ENCODE assay signal across 8 cellular contexts in genomic region chr22:28822930-28823481, GRCh38. TPM values are rescaled to one million over a fixed set of nuclear protein-coding genes. Genes with fewer than 3 reads are reported as not detected.
DNase-seq lines count a peak whose midpoint lies in the region; ATAC-seq and TF ChIP-seq lines count a peak whose summit lies in the region.

No MANE protein-coding gene starts in this region.

- intact Hi-C loops in transverse colon (cut with DNase I; ENCODE audit: low total_unique reads): loop anchor here (10.0 kb wide), 1 partner anchor 808 kb away; no protein-coding TSS in a partner anchor

- H3K4me3 ChIP-seq in transverse colon: no peak overlapping the region

- H3K4me3 Mint-ChIP-seq in activated naive CD8-positive, alpha-beta T cell treated with anti-CD3 and anti-CD28 coated beads, Interleukin-2, amount 10 ng/mL, durations not matched to agents 7 days and 5 days: peak overlapping the region; percentile 36
- no peak overlapping the region for H3K4me3 Mint-ChIP-seq in activated naive CD8-positive, alpha-beta T cell treated with anti-CD3 and anti-CD28 coated beads, Interleukin-2, amount 50 U/mL, for 24 hours

- WGBS in transverse colon (ENCODE audit: low coverage in 1 of 2), 2 donors: 31 to 44% methylated on average over 2 of the region's 2 CpGs

- H3K36me3 Mint-ChIP-seq in activated naive CD8-positive, alpha-beta T cell treated with anti-CD3 and anti-CD28 coated beads, Interleukin-2, amount 10 ng/mL, durations not matched to agents 7 days and 5 days: peaks cover 19% of the 10 kb centered on the region
- H3K36me3 Mint-ChIP-seq in activated naive CD8-positive, alpha-beta T cell treated with anti-CD3 and anti-CD28 coated beads, Interleukin-2, amount 50 U/mL, for 24 hours (ENCODE audit: low read depth): peaks cover 9% of the 10 kb centered on the region

- peak; percentile 89 for ATAC-seq in activated naive CD8-positive, alpha-beta T cell treated with anti-CD3 and anti-CD28 coated beads, Interleukin-2, amount 10 ng/mL, durations not matched to agents 7 days and 5 days (ENCODE audit: low read depth)
- ATAC-seq in activated naive CD8-positive, alpha-beta T cell treated with anti-CD3 and anti-CD28 coated beads, Interleukin-2, amount 50 U/mL, for 24 hours: no peak
- ATAC-seq in esophagus mucosa (peak; percentile 29), GM21723 (IDR thresholded peaks at IDR 0.05; ENCODE audit: unreplicated experiment) (no peak), GM19395 (IDR thresholded peaks at IDR 0.05; ENCODE audit: unreplicated experiment) (no peak)

- DNase-seq in activated naive CD8-positive, alpha-beta T cell treated with anti-CD3 and anti-CD28 coated beads, Interleukin-2, amount 10 ng/mL, durations not matched to agents 7 days and 5 days: no peak
- no peak for DNase-seq in activated naive CD8-positive, alpha-beta T cell treated with anti-CD3 and anti-CD28 coated beads, Interleukin-2, amount 50 U/mL, for 24 hours
- DNase-seq in NCI-H69 (lab: John Stamatoyannopoulos, UW): peak; percentile 98
- peak; percentile 23 for DNase-seq in transverse colon
- no peak for DNase-seq in NCI-H446 treated with DMSO at 0.1 percent for 48 hours (lab: John Stamatoyannopoulos, UW)

- H3K27me3 ChIP-seq in transverse colon: no peaks in the 10 kb centered on the region

- H3K27ac ChIP-seq in transverse colon: peak overlapping the region; percentile 59 to 89 (median 78)

- TF ChIP-seq EP300 in transverse colon (IDR thresholded peaks at IDR 0.05; ENCODE audit: low read depth): no peak

- TF ChIP-seq CTCF in transverse colon (IDR thresholded peaks at IDR 0.05): no peak

- H3K36me3 ChIP-seq in transverse colon: no peaks in the 10 kb centered on the region

- peaks cover 58% of the 10 kb centered on the region for H3K4me1 Mint-ChIP-seq in activated naive CD8-positive, alpha-beta T cell treated with anti-CD3 and anti-CD28 coated beads, Interleukin-2, amount 10 ng/mL, durations not matched to agents 7 days and 5 days
- peaks cover 32% of the 10 kb centered on the region for H3K4me1 Mint-ChIP-seq in activated naive CD8-positive, alpha-beta T cell treated with anti-CD3 and anti-CD28 coated beads, Interleukin-2, amount 50 U/mL, for 24 hours

- no peak for TF ChIP-seq POLR2A in transverse colon (IDR thresholded peaks at IDR 0.05)

- peak overlapping the region; percentile 85 for H3K27ac Mint-ChIP-seq in activated naive CD8-positive, alpha-beta T cell treated with anti-CD3 and anti-CD28 coated beads, Interleukin-2, amount 10 ng/mL, durations not matched to agents 7 days and 5 days
- H3K27ac Mint-ChIP-seq in activated naive CD8-positive, alpha-beta T cell treated with anti-CD3 and anti-CD28 coated beads, Interleukin-2, amount 50 U/mL, for 24 hours: no peak overlapping the region

- POLR2A ChIA-PET in activated naive CD8-positive, alpha-beta T cell treated with anti-CD3 and anti-CD28 coated beads, Interleukin-2, amount 10 ng/mL, durations not matched to agents 7 days and 5 days (lab: Charles Lee): interaction anchor here (0.7 to 9.2 kb wide), 7 partner anchors 12 to 250 kb away, joined by 3 to 130 read pairs (median 4); partner anchors contain the start of genes CCDC117, KREMEN1 and XBP1

- H3K9me3 Mint-ChIP-seq in activated naive CD8-positive, alpha-beta T cell treated with anti-CD3 and anti-CD28 coated beads, Interleukin-2, amount 10 ng/mL, durations not matched to agents 7 days and 5 days: no peaks in the 10 kb centered on the region
- no peaks in the 10 kb centered on the region for H3K9me3 Mint-ChIP-seq in activated naive CD8-positive, alpha-beta T cell treated with anti-CD3 and anti-CD28 coated beads, Interleukin-2, amount 50 U/mL, for 24 hours

- H3K27me3 Mint-ChIP-seq in activated naive CD8-positive, alpha-beta T cell treated with anti-CD3 and anti-CD28 coated beads, Interleukin-2, amount 10 ng/mL, durations not matched to agents 7 days and 5 days: no peaks in the 10 kb centered on the region
- H3K27me3 Mint-ChIP-seq in activated naive CD8-positive, alpha-beta T cell treated with anti-CD3 and anti-CD28 coated beads, Interleukin-2, amount 50 U/mL, for 24 hours: no peaks in the 10 kb centered on the region

- peaks cover 18 to 48% (median 31%) of the 10 kb centered on the region in 4 donors for H3K4me1 ChIP-seq in transverse colon

- in situ Hi-C loops in transverse colon (cut with MboI; ENCODE audit: low pct_ligation_motif_present in 1 of 4, low pct_unique_long_range_greater_than_20kb in 1 of 4, low sequenced_read_pairs in 3 of 4): no loop called here

- no peaks in the 10 kb centered on the region for H3K9me3 ChIP-seq in transverse colon

RNA-seq across cellular contexts. Expression of gene XBP1, which starts 22.6 kb away (rescaled TPM):
- 100 to 1,000 TPM; 178 to 179 TPM for total RNA-seq in activated naive CD8-positive, alpha-beta T cell treated with anti-CD3 and anti-CD28 coated beads, Interleukin-2, amount 10 ng/mL, durations not matched to agents 7 days and 5 days
- 107 TPM for total RNA-seq in esophagus mucosa
- 100 to 1,000 TPM in 3 of 4 donors, 10 to 100 TPM in 1; 68.1 to 263 (median 190) TPM for total RNA-seq in transverse colon

RNA-seq across cellular contexts. Expression of gene CCDC117, which starts 50.5 kb away (rescaled TPM):
- 10 to 100 TPM; 27.8 to 28.0 TPM for total RNA-seq in activated naive CD8-positive, alpha-beta T cell treated with anti-CD3 and anti-CD28 coated beads, Interleukin-2, amount 10 ng/mL, durations not matched to agents 7 days and 5 days
- total RNA-seq in esophagus mucosa (8.5 TPM), transverse colon (10 to 100 TPM; 16.8 to 25.6 (median 20.6) TPM)

Comparison
In these comparisons a context has a peak if more than half of its experiments do, and no peak if none do; other contexts are left out.
1. ATAC-seq: peak in activated naive CD8-positive, alpha-beta T cell treated with anti-CD3 and anti-CD28 coated beads, Interleukin-2, amount 10 ng/mL, durations not matched to agents 7 days and 5 days (single experiment) and esophagus mucosa (single experiment); none in activated naive CD8-positive, alpha-beta T cell treated with anti-CD3 and anti-CD28 coated beads, Interleukin-2, amount 50 U/mL, for 24 hours (single experiment), GM21723 (single experiment) and GM19395 (single experiment).
2. DNase-seq: peak in NCI-H69 (single experiment) and transverse colon (single experiment); none in activated naive CD8-positive, alpha-beta T cell treated with anti-CD3 and anti-CD28 coated beads, Interleukin-2, amount 10 ng/mL, durations not matched to agents 7 days and 5 days (single experiment), activated naive CD8-positive, alpha-beta T cell treated with anti-CD3 and anti-CD28 coated beads, Interleukin-2, amount 50 U/mL, for 24 hours (single experiment) and NCI-H446 treated with DMSO at 0.1 percent for 48 hours (single experiment).